In the genomic region with DNA sequence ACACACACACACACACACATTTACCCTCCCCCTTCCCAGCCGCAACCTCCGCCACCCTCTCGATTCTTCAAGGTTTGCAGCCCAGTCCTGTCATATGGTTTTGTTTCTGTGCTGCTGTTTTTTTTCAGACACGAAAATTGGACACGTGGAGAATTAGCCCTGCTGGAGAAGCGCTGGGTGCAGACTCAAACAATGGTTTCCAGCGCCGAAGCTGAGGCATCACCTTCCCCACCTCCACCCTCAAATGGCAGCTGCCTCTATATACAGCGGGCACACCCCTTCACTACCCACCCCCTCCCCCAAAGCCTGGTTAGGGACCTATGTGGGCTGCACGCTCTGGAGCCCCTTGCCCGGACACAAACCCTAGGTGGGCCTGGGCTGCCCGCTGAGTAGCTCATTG, we compare ENCODE assay signal across 1 cellular context.
TF ChIP-seq lines count a peak whose summit lies in the region.

No MANE protein-coding gene starts in this region.

TF ChIP-seq in GM12878, 131 proteins besides CTCF, POLR2A, EP300 and RAD21 (continued from another document):
- TF ChIP-seq, protein P1, sequence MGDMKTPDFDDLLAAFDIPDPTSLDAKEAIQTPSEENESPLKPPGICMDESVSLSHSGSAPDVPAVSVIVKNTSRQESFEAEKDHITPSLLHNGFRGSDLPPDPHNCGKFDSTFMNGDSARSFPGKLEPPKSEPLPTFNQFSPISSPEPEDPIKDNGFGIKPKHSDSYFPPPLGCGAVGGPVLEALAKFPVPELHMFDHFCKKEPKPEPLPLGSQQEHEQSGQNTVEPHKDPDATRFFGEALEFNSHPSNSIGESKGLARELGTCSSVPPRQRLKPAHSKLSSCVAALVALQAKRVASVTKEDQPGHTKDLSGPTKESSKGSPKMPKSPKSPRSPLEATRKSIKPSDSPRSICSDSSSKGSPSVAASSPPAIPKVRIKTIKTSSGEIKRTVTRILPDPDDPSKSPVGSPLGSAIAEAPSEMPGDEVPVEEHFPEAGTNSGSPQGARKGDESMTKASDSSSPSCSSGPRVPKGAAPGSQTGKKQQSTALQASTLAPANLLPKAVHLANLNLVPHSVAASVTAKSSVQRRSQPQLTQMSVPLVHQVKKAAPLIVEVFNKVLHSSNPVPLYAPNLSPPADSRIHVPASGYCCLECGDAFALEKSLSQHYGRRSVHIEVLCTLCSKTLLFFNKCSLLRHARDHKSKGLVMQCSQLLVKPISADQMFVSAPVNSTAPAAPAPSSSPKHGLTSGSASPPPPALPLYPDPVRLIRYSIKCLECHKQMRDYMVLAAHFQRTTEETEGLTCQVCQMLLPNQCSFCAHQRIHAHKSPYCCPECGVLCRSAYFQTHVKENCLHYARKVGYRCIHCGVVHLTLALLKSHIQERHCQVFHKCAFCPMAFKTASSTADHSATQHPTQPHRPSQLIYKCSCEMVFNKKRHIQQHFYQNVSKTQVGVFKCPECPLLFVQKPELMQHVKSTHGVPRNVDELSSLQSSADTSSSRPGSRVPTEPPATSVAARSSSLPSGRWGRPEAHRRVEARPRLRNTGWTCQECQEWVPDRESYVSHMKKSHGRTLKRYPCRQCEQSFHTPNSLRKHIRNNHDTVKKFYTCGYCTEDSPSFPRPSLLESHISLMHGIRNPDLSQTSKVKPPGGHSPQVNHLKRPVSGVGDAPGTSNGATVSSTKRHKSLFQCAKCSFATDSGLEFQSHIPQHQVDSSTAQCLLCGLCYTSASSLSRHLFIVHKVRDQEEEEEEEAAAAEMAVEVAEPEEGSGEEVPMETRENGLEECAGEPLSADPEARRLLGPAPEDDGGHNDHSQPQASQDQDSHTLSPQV (IDR thresholded peaks at IDR 0.05): no peak
- TF ChIP-seq, protein P2, sequence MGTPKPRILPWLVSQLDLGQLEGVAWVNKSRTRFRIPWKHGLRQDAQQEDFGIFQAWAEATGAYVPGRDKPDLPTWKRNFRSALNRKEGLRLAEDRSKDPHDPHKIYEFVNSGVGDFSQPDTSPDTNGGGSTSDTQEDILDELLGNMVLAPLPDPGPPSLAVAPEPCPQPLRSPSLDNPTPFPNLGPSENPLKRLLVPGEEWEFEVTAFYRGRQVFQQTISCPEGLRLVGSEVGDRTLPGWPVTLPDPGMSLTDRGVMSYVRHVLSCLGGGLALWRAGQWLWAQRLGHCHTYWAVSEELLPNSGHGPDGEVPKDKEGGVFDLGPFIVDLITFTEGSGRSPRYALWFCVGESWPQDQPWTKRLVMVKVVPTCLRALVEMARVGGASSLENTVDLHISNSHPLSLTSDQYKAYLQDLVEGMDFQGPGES (IDR thresholded peaks at IDR 0.05): no peak
- TF ChIP-seq ZNF622 (IDR thresholded peaks at IDR 0.05) (no peak), NBN (IDR thresholded peaks at IDR 0.05) (no peak), RFX5 (IDR thresholded peaks at IDR 0.05; ENCODE audit: low read depth, low read length) (no peak), PAX8 (IDR thresholded peaks at IDR 0.05) (no peak), IKZF1 (conservative IDR thresholded peaks at IDR 0.05) (no peak), RB1 (IDR thresholded peaks at IDR 0.05; ENCODE audit: borderline replicate concordance) (no peak), JUND (IDR thresholded peaks at IDR 0.05; ENCODE audit: low read depth, low read length) (no peak), MXI1 (IDR thresholded peaks at IDR 0.05; ENCODE audit: low read depth, low read length) (no peak)
